ENCODE assay signal across 1 cellular context in the genomic region with DNA sequence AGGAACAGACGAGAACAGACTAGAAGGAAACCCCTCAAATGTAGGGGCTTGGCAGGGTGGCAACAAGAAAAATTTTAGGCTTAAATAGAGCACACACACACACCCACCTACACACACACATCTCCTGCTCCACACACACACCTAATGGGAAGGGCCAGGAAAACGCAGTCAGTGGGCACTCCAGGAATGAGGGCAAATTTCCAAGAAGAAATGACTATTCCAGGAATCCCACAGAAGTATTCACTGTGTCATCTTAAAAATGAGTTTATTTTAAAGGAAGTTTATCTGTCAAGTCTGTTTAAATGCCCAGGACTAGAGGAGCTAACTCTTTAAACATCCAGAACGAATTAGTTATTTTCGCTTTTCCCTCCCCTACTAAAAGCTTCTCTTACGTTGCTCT.
TF ChIP-seq lines count a peak whose summit lies in the region.

No MANE protein-coding gene starts in this region.

TF ChIP-seq in A549, 52 proteins besides CTCF, POLR2A, EP300 and RAD21 (continued from another document):
- TF ChIP-seq, protein P1, sequence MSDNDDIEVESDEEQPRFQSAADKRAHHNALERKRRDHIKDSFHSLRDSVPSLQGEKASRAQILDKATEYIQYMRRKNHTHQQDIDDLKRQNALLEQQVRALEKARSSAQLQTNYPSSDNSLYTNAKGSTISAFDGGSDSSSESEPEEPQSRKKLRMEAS (IDR thresholded peaks at IDR 0.05): no peak
